In the genomic region with DNA sequence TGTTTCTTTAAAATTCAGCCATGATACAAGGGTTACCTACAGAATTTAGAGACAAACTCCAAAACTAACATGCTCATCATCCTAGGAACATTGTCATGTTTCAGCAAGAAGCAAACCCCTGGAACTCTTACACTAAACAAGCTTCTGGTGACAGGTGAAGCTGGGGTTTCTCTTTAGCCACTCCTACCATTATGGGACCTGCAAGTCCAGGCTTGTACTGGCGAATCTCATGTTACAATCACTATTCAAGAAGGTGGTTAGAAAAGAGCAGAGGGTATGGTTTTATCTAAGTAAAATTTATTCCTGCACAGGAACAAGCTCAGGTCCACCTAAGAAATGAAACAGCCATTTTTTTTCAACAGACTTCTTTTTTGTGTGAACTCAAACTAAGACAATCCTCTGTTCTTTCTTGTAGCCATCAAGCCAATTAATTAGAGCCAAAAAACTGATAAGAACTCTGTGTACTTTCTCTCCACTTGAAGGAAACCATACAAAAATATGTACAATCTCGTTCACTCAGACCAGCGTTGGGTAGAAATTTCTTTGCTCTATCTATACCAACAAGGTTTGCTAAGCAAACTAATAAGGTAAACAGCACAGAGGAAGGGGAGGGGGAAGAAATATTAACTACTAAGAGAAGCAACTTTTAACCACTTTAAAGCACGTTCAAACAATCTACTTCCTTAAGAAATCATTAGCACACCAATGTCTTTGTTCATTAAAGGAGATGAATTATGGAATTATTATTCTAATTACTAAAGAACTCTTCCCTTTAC, we compare ENCODE assay signal across 1 cellular context.
TF ChIP-seq lines count a peak whose summit lies in the region.

No MANE protein-coding gene starts in this region.

TF ChIP-seq in GM12878, 131 proteins besides CTCF, POLR2A, EP300 and RAD21 (continued from another document):
- no peak for TF ChIP-seq JUND (IDR thresholded peaks at IDR 0.05; ENCODE audit: low read depth, low read length)
- TF ChIP-seq ZNF622 (IDR thresholded peaks at IDR 0.05): no peak
